Comparison of ENCODE assay signal across 32 cellular contexts in genomic region chr12:113398346-113399290, GRCh38. TPM values are rescaled to one million over a fixed set of nuclear protein-coding genes. Genes with fewer than 3 reads are reported as not detected.
"Had no signal": no experiment of that assay in that cellular context is flagged by ENCODE, and none has a peak within 500 bp of the region (broad histone marks: within the 10 kb centered on the region; RNA-seq: fewer than 3 reads in every experiment).

No MANE protein-coding gene starts in this region.

- H3K4me3 ChIP-seq: esophagus muscularis mucosa, gastroesophageal sphincter, heart left ventricle, hepatocyte, left ventricle myocardium inferior, lower lobe of right lung, pancreas, smooth muscle cell, tibial artery had no signal

- H3K36me3 ChIP-seq: esophagus muscularis mucosa, gastroesophageal sphincter, heart left ventricle, left ventricle myocardium inferior, lower lobe of right lung, pancreas, tibial artery had no signal

- H3K4me2 ChIP-seq: hepatocyte, smooth muscle cell had no signal

- H3K27me3 ChIP-seq: hepatocyte, pancreas had no signal

- H3K4me1 ChIP-seq: foreskin keratinocyte, lower lobe of right lung, pancreas, tibial artery had no signal

- DNase-seq: effector CD8-positive, alpha-beta T cell; endodermal cell; foreskin keratinocyte; heart left ventricle; kidney; left ventricle myocardium inferior; lower lobe of right lung; naive thymus-derived CD8-positive, alpha-beta T cell; nephron progenitor cell; occipital lobe; retina; stimulated activated CD4-positive, alpha-beta T cell treated with anti-CD3 and anti-CD28 coated beads, Interleukin-12 subunit alpha, Interleukin-12 subunit beta, amount 100 ng/mL, for 4 hours; stimulated activated CD4-positive, alpha-beta T cell treated with anti-CD3 and anti-CD28 coated beads, Interleukin-1b, Interleukin-23, amount 100 ng/mL, for 48 hours; stimulated activated CD4-positive, alpha-beta T cell treated with anti-CD3 and anti-CD28 coated beads, Interleukin-4, amount 100 ng/mL, for 1 hour; stimulated activated CD8-positive, alpha-beta memory T cell treated with anti-CD3 and anti-CD28 coated beads, Interleukin-4, amount 100 ng/mL, for 48 hours; stimulated activated naive CD4-positive, alpha-beta T cell; stimulated activated naive CD8-positive, alpha-beta T cell treated with anti-CD3 and anti-CD28 coated beads, Interleukin-15, amount 100 ng/mL, for 72 hours; tibial artery had no signal

- H3K27ac ChIP-seq: epithelial cell of prostate, esophagus muscularis mucosa, foreskin keratinocyte, gastroesophageal sphincter, heart left ventricle, hepatocyte, left ventricle myocardium inferior, lower lobe of right lung, pancreas, tibial artery had no signal

- H3K79me2 ChIP-seq: hepatocyte had no signal

- ATAC-seq: foreskin keratinocyte; gastroesophageal sphincter; heart left ventricle; naive thymus-derived CD8-positive, alpha-beta T cell; pancreas; sciatic nerve; stimulated activated naive CD8-positive, alpha-beta T cell treated with anti-CD3 and anti-CD28 coated beads, Interleukin-15, amount 100 ng/mL, for 72 hours had no signal

- FAIRE-seq: colon, kidney, pancreas had no signal

- H3K9me3 ChIP-seq: esophagus muscularis mucosa, gastroesophageal sphincter, heart left ventricle, lower lobe of right lung, pancreas, tibial artery had no signal

- H2AFZ ChIP-seq: hepatocyte had no signal

RNA-seq across cellular contexts. Expression of gene SDS, which starts 5.1 kb away (rescaled TPM):
- total RNA-seq: cerebellum; endodermal cell; fibroblast of lung; foreskin keratinocyte; left ventricle myocardium inferior; myocyte; naive thymus-derived CD8-positive, alpha-beta T cell; pulmonary artery endothelial cell; smooth muscle cell; temporal lobe; urinary bladder had no signal
- polyA plus RNA-seq: fibroblast of lung; foreskin keratinocyte; naive thymus-derived CD8-positive, alpha-beta T cell; smooth muscle cell had no signal

RNA-seq across cellular contexts. Expression of gene SDSL, which starts 23.6 kb away (rescaled TPM):
- total RNA-seq: naive thymus-derived CD8-positive, alpha-beta T cell had no signal
- polyA plus RNA-seq: naive thymus-derived CD8-positive, alpha-beta T cell had no signal
